20 cellular contexts compared by ENCODE assay signal in the genomic region with DNA sequence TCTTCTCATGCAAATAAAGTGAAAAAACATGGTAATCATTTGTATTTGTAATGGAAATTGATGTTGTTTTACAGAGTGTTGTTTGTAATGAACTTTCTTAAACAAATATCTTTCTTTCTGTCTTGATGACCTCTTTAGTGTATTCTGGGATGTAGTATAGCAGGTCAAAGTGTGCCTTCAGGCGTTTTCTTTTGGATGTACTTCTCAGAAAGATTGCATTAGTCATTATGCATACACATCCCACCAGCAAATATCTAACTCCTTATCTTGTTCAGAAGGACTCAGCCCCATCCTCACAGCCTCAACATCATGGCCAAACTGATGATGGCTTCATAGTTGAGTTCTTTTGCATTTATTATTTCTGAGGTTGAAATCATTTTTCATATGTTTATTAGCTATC.
"Had no signal": no experiment of that assay in that cellular context is flagged by ENCODE, and none has a peak within 500 bp of the region (broad histone marks: within the 10 kb centered on the region; RNA-seq: fewer than 3 reads in every experiment).

No MANE protein-coding gene starts in this region.

- H3K36me3 Mint-ChIP-seq: naive thymus-derived CD8-positive, alpha-beta T cell had no signal

- H3K4me3 ChIP-seq: colonic mucosa, heart left ventricle, mucosa of descending colon, spleen, stomach, thoracic aorta, transverse colon had no signal

- H3K36me3 ChIP-seq: colonic mucosa, thoracic aorta, transverse colon had no signal

- H3K4me1 Mint-ChIP-seq: neural crest cell had no signal

- H3K9me3 Mint-ChIP-seq: naive thymus-derived CD8-positive, alpha-beta T cell had no signal

- DNase-seq: colonic mucosa; dermis blood vessel endothelial cell; heart left ventricle; hypothalamus; kidney glomerular epithelial cell; mammary epithelial cell; mucosa of descending colon; naive thymus-derived CD8-positive, alpha-beta T cell; posterior cingulate gyrus; spleen; stimulated activated CD4-positive, alpha-beta T cell treated with anti-CD3 and anti-CD28 coated beads, Interleukin-15, amount 100 ng/mL, for 24 hours; stimulated activated CD4-positive, alpha-beta T cell treated with anti-CD3 and anti-CD28 coated beads, Interleukin-1b, Interleukin-23, amount 100 ng/mL, for 48 hours; stimulated activated CD4-positive, alpha-beta T cell treated with anti-CD3 and anti-CD28 coated beads, Interleukin-4, amount 100 ng/mL, for 24 hours; stimulated activated naive CD4-positive, alpha-beta T cell; stomach; substantia nigra; transverse colon had no signal

- H3K27ac ChIP-seq: colonic mucosa, heart left ventricle, spleen, stomach, thoracic aorta, transverse colon had no signal

- H3K4me3 Mint-ChIP-seq: naive thymus-derived CD8-positive, alpha-beta T cell; neural crest cell had no signal

- H3K27me3 ChIP-seq: colonic mucosa, heart left ventricle, spleen, transverse colon had no signal

- ATAC-seq: heart left ventricle; mucosa of descending colon; naive thymus-derived CD8-positive, alpha-beta T cell; sciatic nerve had no signal
